In genomic region chr15:93029613-93030429, GRCh38 we compare ENCODE assay signal across 8 cellular contexts. TPM values are rescaled to one million over a fixed set of nuclear protein-coding genes. Genes with fewer than 3 reads are reported as not detected.
DNase-seq lines count a peak whose midpoint lies in the region; ATAC-seq and TF ChIP-seq lines count a peak whose summit lies in the region.

No MANE protein-coding gene starts in this region.

- H4K20me1 ChIP-seq in BLaER1 treated with 17β-estradiol and CSF1 and Interleukin-3, amounts not matched to agents 10 nM and 100 nM: peaks cover 20 to 45% (median 35%) of the 10 kb centered on the region in 11 experiments; a peak in 16 of 22 replicates
- peaks cover 25% of the 10 kb centered on the region for H4K20me1 ChIP-seq in neural progenitor cell (ENCODE audit: low read depth)

- H3K9me3 ChIP-seq in BLaER1 treated with 17β-estradiol and CSF1 and Interleukin-3, amounts not matched to agents 10 nM and 100 nM (replicated peaks in 1 of 11): peaks cover 0 to 5% (median 0%) of the 10 kb centered on the region in 11 experiments; a peak in 1 of 22 replicates
- H3K9me3 ChIP-seq in neural progenitor cell (ENCODE audit: low read depth) (no peaks in the 10 kb centered on the region), SJCRH30 (replicated peaks) (no peaks in the 10 kb centered on the region)

- no peak overlapping the region for H3K4me3 ChIP-seq in BLaER1 treated with 17β-estradiol and CSF1 and Interleukin-3, amounts not matched to agents 10 nM and 100 nM
- H3K4me3 ChIP-seq in neural progenitor cell (no peak overlapping the region), SJCRH30 (no peak overlapping the region)

- H3K4me3 Mint-ChIP-seq in neural progenitor cell: no peak overlapping the region

- H3F3A ChIP-seq in neural progenitor cell (ENCODE audit: low read depth): peaks cover 38% of the 10 kb centered on the region

- peaks cover 14% of the 10 kb centered on the region for H3K36me3 Mint-ChIP-seq in neural progenitor cell

- peak overlapping the region; percentile 46 for H3K27ac Mint-ChIP-seq in neural progenitor cell

- H3K9ac ChIP-seq in BLaER1 treated with 17β-estradiol and CSF1 and Interleukin-3, amounts not matched to agents 10 nM and 100 nM: peak overlapping the region; percentile 6 to 75 (median 54); a peak in 21 of 22 replicates
- no peak overlapping the region for H3K9ac ChIP-seq in neural progenitor cell

- no peak for TF ChIP-seq CTCF in neural progenitor cell (IDR thresholded peaks at IDR 0.05)

- peaks cover 5% of the 10 kb centered on the region for H3K27me3 Mint-ChIP-seq in neural progenitor cell (ENCODE audit: insufficient read depth, low read depth)

- peaks cover 24 to 36% (median 32%) of the 10 kb centered on the region in 11 experiments for H3K36me3 ChIP-seq in BLaER1 treated with 17β-estradiol and CSF1 and Interleukin-3, amounts not matched to agents 10 nM and 100 nM
- no peaks in the 10 kb centered on the region for H3K36me3 ChIP-seq in neural progenitor cell
- H3K36me3 ChIP-seq in SJCRH30: peaks cover 26% of the 10 kb centered on the region

- no peak overlapping the region for H2AFZ ChIP-seq in neural progenitor cell (replicated peaks)

- peaks cover 64 to 87% (median 71%) of the 10 kb centered on the region in 10 experiments for H3K4me1 ChIP-seq in BLaER1 treated with 17β-estradiol and CSF1 and Interleukin-3, amounts not matched to agents 10 nM and 100 nM
- H3K4me1 ChIP-seq in neural progenitor cell: peaks cover 8% of the 10 kb centered on the region
- H3K4me1 ChIP-seq in SJCRH30: no peaks in the 10 kb centered on the region

- no peaks in the 10 kb centered on the region for H3K9me3 Mint-ChIP-seq in neural progenitor cell

- H3K79me2 ChIP-seq in neural progenitor cell (ENCODE audit: low read depth): peaks cover 4% of the 10 kb centered on the region

- 0 out of 22 replicates have a peak, but pooled peaks cover 0 to 5% (median 0%) of the 10 kb centered on the region in 11 experiments for H3K27me3 ChIP-seq in BLaER1 treated with 17β-estradiol and CSF1 and Interleukin-3, amounts not matched to agents 10 nM and 100 nM
- H3K27me3 ChIP-seq in neural progenitor cell (no peaks in the 10 kb centered on the region), SJCRH30 (no peaks in the 10 kb centered on the region)

- ATAC-seq in GM21576 (IDR thresholded peaks at IDR 0.05; ENCODE audit: unreplicated experiment): no peak
- no peak for ATAC-seq in HG03565 (IDR thresholded peaks at IDR 0.05; ENCODE audit: unreplicated experiment)

- peak overlapping the region; percentile 57 to 89 (median 71) for H3K4me2 ChIP-seq in BLaER1 treated with 17β-estradiol and CSF1 and Interleukin-3, amounts not matched to agents 10 nM and 100 nM
- H3K4me2 ChIP-seq in neural progenitor cell: no peak overlapping the region

- peak overlapping the region; percentile 53 to 89 (median 71); a peak in 21 of 22 replicates for H3K27ac ChIP-seq in BLaER1 treated with 17β-estradiol and CSF1 and Interleukin-3, amounts not matched to agents 10 nM and 100 nM
- peak overlapping the region; percentile 76 for H3K27ac ChIP-seq in epithelial cell of prostate
- H3K27ac ChIP-seq in neural progenitor cell: peak overlapping the region; percentile 18
- H3K27ac ChIP-seq in SJCRH30: no peak overlapping the region

- peak; percentile 11 for DNase-seq in NCI-H69 (lab: John Stamatoyannopoulos, UW)
- no peak for DNase-seq in epithelial cell of prostate (ENCODE audit: low read depth, low spot score)
- no peak for DNase-seq in neural progenitor cell (ENCODE audit: low spot score)
- no peak for DNase-seq in stimulated activated CD4-positive, alpha-beta T cell treated with anti-CD3 and anti-CD28 coated beads, Interleukin-2, amount 100 ng/mL, for 24 hours
- no peak for DNase-seq in SJCRH30

- peaks cover 20% of the 10 kb centered on the region for H3K4me1 Mint-ChIP-seq in neural progenitor cell

RNA-seq across cellular contexts. Expression of gene RGMA, which starts 59.2 kb away (rescaled TPM):
- total RNA-seq in neural progenitor cell (ENCODE audit: low replicate concordance): 41.4 and 85.1 TPM in 2 replicates
- total RNA-seq in SJCRH30 (2014; rRNA removed; shearing (Covaris generic)): 52.5 and 52.7 TPM in 2 replicates
